Comparison of ENCODE assay signal across 9 cellular contexts in the genomic region with DNA sequence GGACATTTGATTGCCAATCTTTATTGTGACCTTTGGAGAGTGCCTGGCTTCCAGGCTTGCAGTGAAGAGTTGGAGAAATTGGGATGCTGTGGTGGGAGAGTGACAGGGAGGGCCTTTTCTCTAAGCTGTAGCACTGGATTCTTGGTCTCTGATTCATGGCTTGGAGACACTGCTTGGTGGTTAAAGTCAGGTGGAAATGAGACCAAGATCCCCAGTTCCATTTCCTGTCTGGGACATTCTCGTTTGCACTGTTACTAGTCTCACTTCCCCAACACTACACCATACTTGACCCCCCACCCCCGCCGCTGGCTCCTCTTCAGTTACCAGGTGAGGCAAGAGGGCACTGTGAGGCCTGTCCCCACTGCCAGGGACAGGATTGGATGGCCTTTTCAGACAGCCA. TPM values are rescaled to one million over a fixed set of nuclear protein-coding genes. Genes with fewer than 3 reads are reported as not detected.
DNase-seq lines count a peak whose midpoint lies in the region; TF ChIP-seq lines count a peak whose summit lies in the region.
"Had no signal": no experiment of that assay in that cellular context is flagged by ENCODE, and none has a peak within 500 bp of the region (broad histone marks: within the 10 kb centered on the region; RNA-seq: fewer than 3 reads in every experiment).

No MANE protein-coding gene starts in this region.

- peaks cover 25% of the 10 kb centered on the region for H4K20me1 ChIP-seq in Karpas-422 (ENCODE audit: insufficient read depth, low read depth, low read length)
- no peaks in the 10 kb centered on the region for H4K20me1 ChIP-seq in neural cell (ENCODE audit: insufficient read depth)

- H3K4me3 ChIP-seq in Karpas-422 (ENCODE audit: low read length) (peak overlapping the region; percentile 45), neural cell (ENCODE audit: low read length) (peak overlapping the region; percentile 5), esophagus squamous epithelium (no peak overlapping the region)

- peak overlapping the region; percentile 100 for H3K9ac ChIP-seq in Karpas-422 (ENCODE audit: low read length)
- no peak overlapping the region for H3K9ac ChIP-seq in neural cell (ENCODE audit: low read length)

- WGBS in esophagus squamous epithelium, 2 donors = 17 to 20% methylated on average over 1 of the region's 3 CpGs

- H3K27ac Mint-ChIP-seq in activated naive CD8-positive, alpha-beta T cell treated with anti-CD3 and anti-CD28 coated beads for 36 hours = peak overlapping the region; percentile 100

- H2AFZ ChIP-seq in Karpas-422 (ENCODE audit: low read length) (no peak overlapping the region), neural cell (ENCODE audit: low read depth, low read length) (no peak overlapping the region)

- peak overlapping the region; percentile 99 for H3K4me2 ChIP-seq in Karpas-422 (ENCODE audit: low read depth, low read length, poor library complexity, severe bottlenecking)
- H3K4me2 ChIP-seq in neural cell (ENCODE audit: low read length) = no peak overlapping the region

- TF ChIP-seq RAD21 in neural cell (conservative IDR thresholded peaks at IDR 0.05) = no peak

- POLR2A ChIA-PET in GM10248 (lab: Yijun Ruan, JAX) = interaction anchor here (1.0 to 3.0 kb wide), 2 partner anchors 13 to 14 kb away, joined by 4 to 11 read pairs; a partner anchor contains a TSS

- TF ChIP-seq CTCF in GM10248 (IDR thresholded peaks at IDR 0.05; ENCODE audit: control extremely low read depth, extremely low read depth, low read depth, missing control alignments) (no peak), neural cell (IDR thresholded peaks at IDR 0.05; ENCODE audit: poor library complexity, severe bottlenecking) (no peak), esophagus squamous epithelium (IDR thresholded peaks at IDR 0.05) (no peak)

- TF ChIP-seq EP300 in neural cell (conservative IDR thresholded peaks at IDR 0.05; ENCODE audit: poor library complexity, severe bottlenecking) = no peak

- H3K9me2 ChIP-seq in Karpas-422 (replicated peaks; ENCODE audit: insufficient read depth, low read length) (no peaks in the 10 kb centered on the region), neural cell (ENCODE audit: insufficient read depth, low read length) (no peaks in the 10 kb centered on the region)

- CTCF ChIA-PET in GM10248 (lab: Yijun Ruan, JAX) = interaction anchor here (3.8 kb wide), 1 partner anchor 26 kb away, joined by 22 read pairs; no protein-coding TSS in a partner anchor

- H3K27ac ChIP-seq in Karpas-422 (ENCODE audit: low read length) (peak overlapping the region; percentile 52), neural cell (ENCODE audit: low read length) (no peak overlapping the region), esophagus squamous epithelium (no peak overlapping the region)

- peaks cover 36% of the 10 kb centered on the region for H3K4me1 ChIP-seq in Karpas-422 (ENCODE audit: low read length)
- peaks cover 16 to 71% (median 33%) of the 10 kb centered on the region in 3 donors for H3K4me1 ChIP-seq in esophagus squamous epithelium

- H3K9me3 ChIP-seq in Karpas-422 (ENCODE audit: low read length) (no peaks in the 10 kb centered on the region), neural cell (ENCODE audit: low read length) (no peaks in the 10 kb centered on the region), esophagus squamous epithelium (no peaks in the 10 kb centered on the region)

- H3K9me3 Mint-ChIP-seq in activated naive CD8-positive, alpha-beta T cell treated with anti-CD3 and anti-CD28 coated beads for 36 hours = no peaks in the 10 kb centered on the region

- H3K79me2 ChIP-seq in Karpas-422 (ENCODE audit: low read length) (peaks cover 86% of the 10 kb centered on the region), neural cell (replicated peaks; ENCODE audit: insufficient read depth, low read length) (peaks cover 60% of the 10 kb centered on the region)

- H3K4me1 Mint-ChIP-seq in activated naive CD8-positive, alpha-beta T cell treated with anti-CD3 and anti-CD28 coated beads for 36 hours = peaks cover 57% of the 10 kb centered on the region

- no peaks in the 10 kb centered on the region for H3K27me3 Mint-ChIP-seq in activated naive CD8-positive, alpha-beta T cell treated with anti-CD3 and anti-CD28 coated beads for 36 hours

- H3K27me3 ChIP-seq in Karpas-422 (ENCODE audit: low read length) (no peaks in the 10 kb centered on the region), neural cell (ENCODE audit: insufficient read depth, low read depth, low read length) (no peaks in the 10 kb centered on the region), esophagus squamous epithelium (no peaks in the 10 kb centered on the region)
- H3K27me3 ChIP-seq: dorsolateral prefrontal cortex had no signal

- H3F3A ChIP-seq in neural cell (ENCODE audit: insufficient read depth, low read length, poor library complexity, severe bottlenecking) = no peaks in the 10 kb centered on the region

- no peak for TF ChIP-seq POLR2A in esophagus squamous epithelium (IDR thresholded peaks at IDR 0.05)

- DNase-seq in GM10248 (ENCODE audit: extremely low spot score) (peak; percentile 67), Karpas-422 (peak; percentile 69), activated gamma-delta T cell treated with Interleukin-2 at 50 U/mL for 16 hours (no peak), dermis blood vessel endothelial cell (no peak), esophagus squamous epithelium (lab: John Stamatoyannopoulos, UW) (no peak), NCI-H446 treated with DMSO at 0.1 percent for 48 hours (lab: John Stamatoyannopoulos, UW) (no peak)
- DNase-seq in activated naive CD8-positive, alpha-beta T cell treated with anti-CD3 and anti-CD28 coated beads for 36 hours = peak; percentile 52
- DNase-seq: dorsolateral prefrontal cortex had no signal

- H3K36me3 Mint-ChIP-seq in activated naive CD8-positive, alpha-beta T cell treated with anti-CD3 and anti-CD28 coated beads for 36 hours = peaks cover 73% of the 10 kb centered on the region

- intact Hi-C loops in esophagus squamous epithelium (cut with DNase I) = no loop called here

- H3K36me3 ChIP-seq in Karpas-422 (ENCODE audit: insufficient read depth, low read length) (peaks cover 18% of the 10 kb centered on the region), neural cell (ENCODE audit: insufficient read depth, low read length) (no peaks in the 10 kb centered on the region), esophagus squamous epithelium (peaks cover 0 to 44% (median 11%) of the 10 kb centered on the region in 3 donors)

- peak overlapping the region; percentile 99 for H3K4me3 Mint-ChIP-seq in activated naive CD8-positive, alpha-beta T cell treated with anti-CD3 and anti-CD28 coated beads for 36 hours

TF ChIP-seq in neural cell, 6 proteins besides CTCF, POLR2A, EP300 and RAD21:
- TF ChIP-seq MXI1 (conservative IDR thresholded peaks at IDR 0.05; ENCODE audit: poor library complexity, severe bottlenecking) = no peak
- TF ChIP-seq SMC3 (conservative IDR thresholded peaks at IDR 0.05; ENCODE audit: poor library complexity) = no peak

RNA-seq across cellular contexts. Expression of a gene that starts 2.9 kb away (rescaled TPM):
- 55.3 and 66.3 TPM in 2 replicates for total RNA-seq in Karpas-422 (2014; rRNA removed; shearing (Covaris generic); ENCODE audit: low replicate concordance)
- total RNA-seq in activated naive CD8-positive, alpha-beta T cell treated with anti-CD3 and anti-CD28 coated beads for 36 hours = 100 to 1,000 TPM; 179 to 182 TPM
- polyA plus RNA-seq in neural cell = 90.7 and 92.5 TPM in 2 replicates
- polyA minus RNA-seq in neural cell = 78.2 and 107 TPM in 2 replicates
- total RNA-seq in dermis blood vessel endothelial cell (35.4 and 67.2 TPM in 2 replicates), esophagus squamous epithelium (10 to 100 TPM; 39.5 to 80.3 (median 67.7) TPM)

RNA-seq across cellular contexts. Expression of a gene that starts 12.5 kb away (rescaled TPM):
- 378 and 758 TPM in 2 replicates for total RNA-seq in Karpas-422 (2014; rRNA removed; shearing (Covaris generic); ENCODE audit: low replicate concordance)
- total RNA-seq in activated naive CD8-positive, alpha-beta T cell treated with anti-CD3 and anti-CD28 coated beads for 36 hours = 1,000 to 10,000 TPM; 3,164 to 3,181 TPM
- polyA plus RNA-seq in neural cell = 22.6 and 31.0 TPM in 2 replicates
- 24.6 and 24.7 TPM in 2 replicates for polyA minus RNA-seq in neural cell
- total RNA-seq in dermis blood vessel endothelial cell (49.0 and 115 TPM in 2 replicates), esophagus squamous epithelium (1,000 to 10,000 TPM in 3 of 4 donors, 100 to 1,000 TPM in 1; 509 to 2,477 (median 1,257) TPM)

RNA-seq across cellular contexts. Expression of a gene that starts 32.4 kb away (rescaled TPM):
- total RNA-seq in Karpas-422 (2014; rRNA removed; shearing (Covaris generic); ENCODE audit: low replicate concordance) = 61.2 and 101 TPM in 2 replicates
- 100 to 1,000 TPM; 133 to 137 TPM for total RNA-seq in activated naive CD8-positive, alpha-beta T cell treated with anti-CD3 and anti-CD28 coated beads for 36 hours
- polyA plus RNA-seq in neural cell = 64.1 and 66.2 TPM in 2 replicates
- 42.0 and 47.0 TPM in 2 replicates for polyA minus RNA-seq in neural cell
- 66.5 and 67.9 TPM in 2 replicates for total RNA-seq in dermis blood vessel endothelial cell
- 10 to 100 TPM; 34.0 to 63.2 (median 51.5) TPM for total RNA-seq in esophagus squamous epithelium

RNA-seq across cellular contexts. Expression of a gene that starts 35.8 kb away (rescaled TPM):
- 19.0 and 22.2 TPM in 2 replicates for total RNA-seq in Karpas-422 (2014; rRNA removed; shearing (Covaris generic); ENCODE audit: low replicate concordance)
- 10 to 100 TPM; 29.1 to 40.0 TPM for total RNA-seq in activated naive CD8-positive, alpha-beta T cell treated with anti-CD3 and anti-CD28 coated beads for 36 hours
- 14.3 and 23.2 TPM in 2 replicates for polyA plus RNA-seq in neural cell
- 52.1 and 58.4 TPM in 2 replicates for polyA minus RNA-seq in neural cell
- total RNA-seq in dermis blood vessel endothelial cell (13.6 and 22.1 TPM in 2 replicates), esophagus squamous epithelium (1 to 10 TPM; 4.8 to 9.3 (median 7.6) TPM)

RNA-seq across cellular contexts. Expression of a gene that starts 41.6 kb away (rescaled TPM):
- total RNA-seq in Karpas-422 (2014; rRNA removed; shearing (Covaris generic); ENCODE audit: low replicate concordance) = 10.3 and 16.3 TPM in 2 replicates
- 10 to 100 TPM; 15.5 to 15.6 TPM for total RNA-seq in activated naive CD8-positive, alpha-beta T cell treated with anti-CD3 and anti-CD28 coated beads for 36 hours
- 0.34 TPM in 1 of 2 replicates, not detected in the other for polyA plus RNA-seq in neural cell
- 0.24 and 0.35 TPM in 2 replicates for polyA minus RNA-seq in neural cell
- 1.0 and 2.4 TPM in 2 replicates for total RNA-seq in dermis blood vessel endothelial cell
- 100 to 1,000 TPM in 3 of 4 donors, 10 to 100 TPM in 1; 72.1 to 230 (median 121) TPM for total RNA-seq in esophagus squamous epithelium

Comparison
In these comparisons a context has a peak if more than half of its experiments do, and no peak if none do; other contexts are left out.
1. DNase-seq: peak in GM10248 (single experiment), Karpas-422 (single experiment) and activated naive CD8-positive, alpha-beta T cell treated with anti-CD3 and anti-CD28 coated beads for 36 hours (single experiment); none in activated gamma-delta T cell treated with Interleukin-2 at 50 U/mL for 16 hours (single experiment), dermis blood vessel endothelial cell (single experiment), esophagus squamous epithelium (single experiment) and NCI-H446 treated with DMSO at 0.1 percent for 48 hours (single experiment).
2. H3K4me3 ChIP-seq: peak in Karpas-422 (single experiment) and neural cell (single experiment); none in esophagus squamous epithelium (0 of 4).